8 cellular contexts compared by ENCODE assay signal in genomic region chr19:33522371-33522662, GRCh38. TPM values are rescaled to one million over a fixed set of nuclear protein-coding genes. Genes with fewer than 3 reads are reported as not detected.
DNase-seq lines count a peak whose midpoint lies in the region; ATAC-seq, FAIRE-seq and TF ChIP-seq lines count a peak whose summit lies in the region.

No MANE protein-coding gene starts in this region.

- no peak overlapping the region for H2BK120ac ChIP-seq in neuronal stem cell (ENCODE audit: low read depth, low read length)

- TF ChIP-seq CTCF in omental fat pad (IDR thresholded peaks at IDR 0.05) = no peak

- DNase-seq in CD4-positive, CD25-positive, alpha-beta regulatory T cell = no peak
- DNase-seq in MG63 (no peak), neuronal stem cell (ENCODE audit: low spot score) (no peak), activated gamma-delta T cell (lab: John Stamatoyannopoulos, UW) (no peak), small intestine (no peak), omental fat pad (ENCODE audit: low spot score) (no peak)
- DNase-seq in effector memory CD4-positive, alpha-beta T cell = no peak

- H3K4me1 ChIP-seq in CD4-positive, CD25-positive, alpha-beta regulatory T cell (ENCODE audit: control insufficient read depth, insufficient read depth, low read length, poor library complexity, severe bottlenecking) = peaks cover 14% of the 10 kb centered on the region
- peaks cover 12% of the 10 kb centered on the region for H3K4me1 ChIP-seq in effector memory CD4-positive, alpha-beta T cell (ENCODE audit: control insufficient read depth, insufficient read depth, low read length, poor library complexity, severe bottlenecking)
- H3K4me1 ChIP-seq in neuronal stem cell (ENCODE audit: control insufficient read depth in 2 of 2, insufficient read depth in 1 of 2, low read depth in 1 of 2, low read length in 2 of 2) = peaks cover 5 to 16% of the 10 kb centered on the region in 2 donors
- peaks cover 2 to 4% of the 10 kb centered on the region in 2 donors for H3K4me1 ChIP-seq in small intestine (ENCODE audit: control insufficient read depth in 2 of 2, insufficient read depth in 1 of 2, low read depth in 1 of 2, low read length in 1 of 2)

- peak overlapping the region; percentile 9 for H3K9ac ChIP-seq in neuronal stem cell (ENCODE audit: low read depth, low read length, poor library complexity)

- peak overlapping the region; percentile 69 for H3K4me3 ChIP-seq in CD4-positive, CD25-positive, alpha-beta regulatory T cell (ENCODE audit: low read depth, low read length)
- H3K4me3 ChIP-seq in MG63 (peak overlapping the region; percentile 99), neuronal stem cell (ENCODE audit: low read length in 2 of 2) (peak overlapping the region in 1 of 2 donors; percentile 95), small intestine (ENCODE audit: low read depth in 1 of 2, low read length in 2 of 2) (peak overlapping the region in 1 of 2 donors; percentile 99)
- H3K4me3 ChIP-seq in effector memory CD4-positive, alpha-beta T cell (ENCODE audit: insufficient read depth, low read depth, low read length, poor library complexity, severe bottlenecking) = peak overlapping the region; percentile 83

- H3K14ac ChIP-seq in neuronal stem cell (ENCODE audit: low read length) = no peak overlapping the region

- H2BK5ac ChIP-seq in neuronal stem cell (ENCODE audit: low read length) = peak overlapping the region; percentile 1

- no peaks in the 10 kb centered on the region for H3K36me3 ChIP-seq in CD4-positive, CD25-positive, alpha-beta regulatory T cell (ENCODE audit: control insufficient read depth, insufficient read depth, low read length)
- H3K36me3 ChIP-seq in MG63 = no peaks in the 10 kb centered on the region
- no peaks in the 10 kb centered on the region for H3K36me3 ChIP-seq in effector memory CD4-positive, alpha-beta T cell (ENCODE audit: control insufficient read depth, insufficient read depth, low read length)
- no peaks in the 10 kb centered on the region for H3K36me3 ChIP-seq in neuronal stem cell (replicated peaks in 1 of 2; ENCODE audit: control insufficient read depth in 2 of 2, insufficient read depth in 2 of 2, low read length in 2 of 2)
- H3K36me3 ChIP-seq in small intestine (ENCODE audit: control insufficient read depth in 2 of 2, insufficient read depth in 2 of 2, low read length in 2 of 2) = no peaks in the 10 kb centered on the region

- H3K4me2 ChIP-seq in neuronal stem cell (ENCODE audit: insufficient read depth, low read length, poor library complexity, severe bottlenecking) = peak overlapping the region; percentile 59

- H3K27me3 Mint-ChIP-seq in CD4-positive, CD25-positive, alpha-beta regulatory T cell = peaks cover 6% of the 10 kb centered on the region

- no peaks in the 10 kb centered on the region for H3K36me3 Mint-ChIP-seq in CD4-positive, CD25-positive, alpha-beta regulatory T cell

- WGBS in neuronal stem cell (ENCODE audit: extremely low coverage in 2 of 2, insufficient read length in 2 of 2, insufficient replicate concordance in 1 of 2), 2 donors = no CpG with 5 or more reads among the region's 5 CpGs
- WGBS in small intestine, 3 donors = 69 to 80% (median 74%) methylated on average over 5 of the region's 5 CpGs

- H3K27ac ChIP-seq in CD4-positive, CD25-positive, alpha-beta regulatory T cell (ENCODE audit: insufficient read depth, low read length, poor library complexity, severe bottlenecking) = no peak overlapping the region
- H3K27ac ChIP-seq in effector memory CD4-positive, alpha-beta T cell (ENCODE audit: insufficient read depth, low read length, poor library complexity, severe bottlenecking) = no peak overlapping the region
- H3K27ac ChIP-seq in neuronal stem cell (replicated peaks; ENCODE audit: low read length) = no peak overlapping the region
- no peak overlapping the region for H3K27ac ChIP-seq in small intestine (ENCODE audit: low read depth in 1 of 2, low read length in 1 of 2)

- H4K91ac ChIP-seq in neuronal stem cell (ENCODE audit: low read depth, low read length, poor library complexity) = no peak overlapping the region

- peak overlapping the region; percentile 68 to 95 (median 77) for H3K27ac Mint-ChIP-seq in CD4-positive, CD25-positive, alpha-beta regulatory T cell

- H3K4me3 Mint-ChIP-seq in CD4-positive, CD25-positive, alpha-beta regulatory T cell = peak overlapping the region; percentile 83 to 94 (median 89)

- no peak for FAIRE-seq in small intestine (lab: Jason Lieb, UNC)

- H3K9me3 Mint-ChIP-seq in CD4-positive, CD25-positive, alpha-beta regulatory T cell = no peaks in the 10 kb centered on the region

- H3K4me1 Mint-ChIP-seq in CD4-positive, CD25-positive, alpha-beta regulatory T cell = peaks cover 5 to 26% (median 14%) of the 10 kb centered on the region in 4 donors

- no peak overlapping the region for H2BK15ac ChIP-seq in neuronal stem cell (ENCODE audit: low read length)

- peaks cover 3% of the 10 kb centered on the region for H3K79me1 ChIP-seq in neuronal stem cell (ENCODE audit: low read depth, low read length)

- H2BK12ac ChIP-seq in neuronal stem cell (ENCODE audit: low read length) = no peak overlapping the region

- no peak overlapping the region for H3K23ac ChIP-seq in neuronal stem cell (ENCODE audit: low read depth, low read length, poor library complexity)

- H2AFZ ChIP-seq in neuronal stem cell (ENCODE audit: low read length) = peak overlapping the region; percentile 99

- H3K18ac ChIP-seq in neuronal stem cell (ENCODE audit: low read length) = peak overlapping the region; percentile 73

- H3K4ac ChIP-seq in neuronal stem cell (ENCODE audit: low read length) = no peak overlapping the region

- H3K9me3 ChIP-seq in CD4-positive, CD25-positive, alpha-beta regulatory T cell (ENCODE audit: control insufficient read depth in 2 of 2, low read length in 2 of 2) = no peaks in the 10 kb centered on the region
- H3K9me3 ChIP-seq in MG63 = no peaks in the 10 kb centered on the region
- H3K9me3 ChIP-seq in effector memory CD4-positive, alpha-beta T cell (ENCODE audit: control insufficient read depth, low read length) = no peaks in the 10 kb centered on the region
- H3K9me3 ChIP-seq in neuronal stem cell (replicated peaks in 1 of 2; ENCODE audit: control insufficient read depth in 2 of 2, insufficient read depth in 1 of 2, low read depth in 1 of 2, low read length in 2 of 2) = no peaks in the 10 kb centered on the region
- no peaks in the 10 kb centered on the region for H3K9me3 ChIP-seq in small intestine (ENCODE audit: control insufficient read depth, low read depth)

- no peak for ATAC-seq in CD4-positive, CD25-positive, alpha-beta regulatory T cell (ENCODE audit: low read depth in 2 of 2)
- ATAC-seq in HG02870 (IDR thresholded peaks at IDR 0.05; ENCODE audit: unreplicated experiment) (no peak), omental fat pad (ENCODE audit: low FRiP score) (no peak)

- H2AK5ac ChIP-seq in neuronal stem cell (ENCODE audit: low read depth, low read length) = peak overlapping the region; percentile 97

- peak overlapping the region; percentile 53 for H4K8ac ChIP-seq in neuronal stem cell (ENCODE audit: low read depth, low read length)

- H3K27me3 ChIP-seq in CD4-positive, CD25-positive, alpha-beta regulatory T cell (ENCODE audit: control insufficient read depth, insufficient read depth, low read length) = no peaks in the 10 kb centered on the region
- peaks cover 6% of the 10 kb centered on the region for H3K27me3 ChIP-seq in MG63
- no peaks in the 10 kb centered on the region for H3K27me3 ChIP-seq in effector memory CD4-positive, alpha-beta T cell (replicated peaks; ENCODE audit: control insufficient read depth, insufficient read depth, low read length, poor library complexity, severe bottlenecking)
- peaks cover 0 to 7% (median 0%) of the 10 kb centered on the region in 3 experiments for H3K27me3 ChIP-seq in neuronal stem cell (ENCODE audit: control insufficient read depth in 3 of 3, insufficient read depth in 3 of 3, low read depth in 1 of 3, low read length in 3 of 3)
- H3K27me3 ChIP-seq in small intestine (ENCODE audit: control insufficient read depth in 2 of 2, insufficient read depth in 2 of 2, low read length in 2 of 2) = peaks cover 0 to 2% of the 10 kb centered on the region in 2 donors

RNA-seq across cellular contexts. Expression of gene PEPD, which starts 0.7 kb away (rescaled TPM):
- total RNA-seq in CD4-positive, CD25-positive, alpha-beta regulatory T cell = 36.8 TPM
- 100 to 1,000 TPM; 105 to 141 (median 110) TPM for polyA plus RNA-seq in CD4-positive, CD25-positive, alpha-beta regulatory T cell
- total RNA-seq in MG63 (2014; rRNA removed; shearing (Covaris generic); ENCODE audit: low replicate concordance) = 77.4 and 79.3 TPM in 2 replicates
- polyA plus RNA-seq in neuronal stem cell (2013, experiment 1 of 2) = 35.9 TPM
- polyA plus RNA-seq in neuronal stem cell (2013, experiment 2 of 2) = 36.4 TPM
- polyA plus RNA-seq in small intestine = 1,000 to 10,000 TPM in 1 of 3 donors, 100 to 1,000 TPM in 2; 159 to 1,330 (median 687) TPM
- total RNA-seq in omental fat pad = 10 to 100 TPM; 78.9 to 99.3 (median 89.8) TPM
